Comparison of ENCODE assay signal across 7 cellular contexts in genomic region chr1:120640261-120641013, GRCh38.
DNase-seq lines count a peak whose midpoint lies in the region; ATAC-seq, FAIRE-seq and TF ChIP-seq lines count a peak whose summit lies in the region.
"Not testable (repeated sequence)": the region's sequence is repeated elsewhere in the genome, so short reads cannot be mapped to it uniquely, and the experiment has no call there.

No MANE protein-coding gene starts in this region.

- BruUV-seq in IMR-90 (replicated peaks; lab: Mats Ljungman, UMichigan); GM12878 (replicated peaks; lab: Mats Ljungman, UMichigan): not testable (repeated sequence)

- RAD21 ChIA-PET in GM12878 (lab: Charles Lee; ENCODE audit: unreplicated experiment): not testable (repeated sequence)

- H3K27ac ChIP-seq in IMR-90 (ENCODE audit: insufficient read depth, low read length); GM12878 (ENCODE audit: control insufficient read depth, insufficient read depth): not testable (repeated sequence)

- H3K4me2 ChIP-seq in IMR-90 (ENCODE audit: low read depth, low read length); GM12878 (ENCODE audit: control insufficient read depth, insufficient read depth): not testable (repeated sequence)

- H2BK5ac ChIP-seq in IMR-90 (ENCODE audit: low read depth, low read length, poor library complexity, severe bottlenecking): not testable (repeated sequence)

- not testable (repeated sequence) for H3K4me3 ChIP-seq in IMR-90 (ENCODE audit: insufficient read depth, low read depth, low read length); GM12878

- TF ChIP-seq EP300 in GM12878 (IDR thresholded peaks at IDR 0.05; ENCODE audit: borderline replicate concordance in 1 of 2, control insufficient read depth in 1 of 2, low read depth in 2 of 2, low read length in 2 of 2): not testable (repeated sequence)

- not testable (repeated sequence) for H3K56ac ChIP-seq in IMR-90 (ENCODE audit: extremely low read depth, insufficient read depth, low read length)

- ATAC-seq in IMR-90 (ENCODE audit: low read depth) (peak; percentile 60), activated B cell treated with CpG ODN at 0.5 μM for 24 hours (ENCODE audit: low read depth) (peak; percentile 28), GM12878 (peak; percentile 41; the same call in 2 of the 3 replicates), Right ventricle myocardium superior (ENCODE audit: poor library complexity) (peak; percentile 43), left cardiac atrium (peak; percentile 24 to 65), memory B cell (ENCODE audit: low read depth) (peak; percentile 50)
- peak; percentile 32 for ATAC-seq in stimulated activated naive CD8-positive, alpha-beta T cell treated with anti-CD3 and anti-CD28 coated beads, Interleukin-15, Interleukin-2, amounts not matched to agents 100 U/mL and 50 U/mL, for 24 hours

- SMC1A ChIA-PET in GM12878 (lab: Charles Lee; ENCODE audit: uncharacterized antibody, unreplicated experiment): not testable (repeated sequence)

- not testable (repeated sequence) for H3K9me1 ChIP-seq in IMR-90 (ENCODE audit: insufficient read depth, low read length)

- FAIRE-seq in GM12878 (lab: Jason Lieb, UNC): not testable (repeated sequence)

- H3K79me2 ChIP-seq in GM12878 (ENCODE audit: control insufficient read depth, insufficient read depth, low read length): not testable (repeated sequence)

- H3K27ac Mint-ChIP-seq in activated B cell treated with CpG ODN at 0.5 μM for 24 hours, memory B cell: not testable (repeated sequence)

- TF ChIP-seq RAD21 in IMR-90 (IDR thresholded peaks at IDR 0.05; ENCODE audit: low read length); GM12878 (IDR thresholded peaks at IDR 0.05; ENCODE audit: insufficient read depth, low read depth, low read length): not testable (repeated sequence)

- in situ Hi-C loops in IMR-90 (cut with MboI; ENCODE audit: low sequenced_read_pairs); GM12878 (cut with MboI): not testable (repeated sequence)

- H2BK20ac ChIP-seq in IMR-90 (ENCODE audit: low read depth, low read length): not testable (repeated sequence)

- not testable (repeated sequence) for DNase-seq in IMR-90; activated B cell treated with CpG ODN at 0.5 μM for 24 hours; GM12878 (ENCODE audit: low read depth, low spot score); Right ventricle myocardium superior; left cardiac atrium; memory B cell (ENCODE audit: low spot score in 2 of 2); stimulated activated naive CD8-positive, alpha-beta T cell treated with anti-CD3 and anti-CD28 coated beads, Interleukin-15, Interleukin-2, amounts not matched to agents 100 U/mL and 50 U/mL, for 24 hours

- H3K36me3 ChIP-seq in IMR-90 (ENCODE audit: control insufficient read depth, insufficient read depth, low read length); GM12878 (ENCODE audit: control insufficient read depth in 2 of 2, insufficient read depth in 2 of 2, low read length in 1 of 2): not testable (repeated sequence)

- not testable (repeated sequence) for H3K4ac ChIP-seq in IMR-90 (ENCODE audit: low read depth, low read length)

- CTCF ChIA-PET in IMR-90 (lab: Yijun Ruan, JAX); activated B cell treated with CpG ODN at 0.5 μM for 24 hours (lab: Charles Lee); GM12878 (lab: Yijun Ruan, JAX): not testable (repeated sequence)

- H3K27me3 Mint-ChIP-seq in activated B cell treated with CpG ODN at 0.5 μM for 24 hours, memory B cell: not testable (repeated sequence)

- H2AFZ ChIP-seq in IMR-90 (replicated peaks; ENCODE audit: low read length, poor library complexity); GM12878 (ENCODE audit: control insufficient read depth, low read depth, low read length): not testable (repeated sequence)

- not testable (repeated sequence) for H3K9me3 ChIP-seq in IMR-90 (ENCODE audit: control insufficient read depth, insufficient read depth, low read length); GM12878 (replicated peaks; ENCODE audit: control insufficient read depth, insufficient read depth, low read length)

- H3K4me1 Mint-ChIP-seq in activated B cell treated with CpG ODN at 0.5 μM for 24 hours, memory B cell: not testable (repeated sequence)

- not testable (repeated sequence) for H3K4me3 Mint-ChIP-seq in activated B cell treated with CpG ODN at 0.5 μM for 24 hours, memory B cell

- H2BK120ac ChIP-seq in IMR-90 (ENCODE audit: low read depth, low read length): not testable (repeated sequence)

- WGBS in IMR-90 (ENCODE audit: extremely low coverage in 2 of 2, insufficient read length in 1 of 2), 2 experiments: no CpG with 5 or more reads among the region's 4 CpGs
- WGBS in GM12878 (ENCODE audit: insufficient coverage, insufficient replicate concordance, low lambda C conversion rate, missing lambda C conversion rate): no CpG with 5 or more reads among the region's 4 CpGs

- not testable (repeated sequence) for H3K18ac ChIP-seq in IMR-90 (ENCODE audit: low read depth, low read length)

- H3K23ac ChIP-seq in IMR-90 (ENCODE audit: low read depth, low read length): not testable (repeated sequence)

- not testable (repeated sequence) for H3K27me3 ChIP-seq in IMR-90 (ENCODE audit: control insufficient read depth, insufficient read depth, low read length); GM12878 (replicated peaks in 1 of 2; ENCODE audit: control insufficient read depth in 2 of 2, insufficient read depth in 2 of 2, low read length in 1 of 2)

- H3K36me3 Mint-ChIP-seq in activated B cell treated with CpG ODN at 0.5 μM for 24 hours (ENCODE audit: low read depth); memory B cell: not testable (repeated sequence)

- H4K91ac ChIP-seq in IMR-90 (ENCODE audit: insufficient read depth, low read depth, low read length): not testable (repeated sequence)

- not testable (repeated sequence) for H3K79me1 ChIP-seq in IMR-90 (ENCODE audit: low read depth in 1 of 2, low read length in 2 of 2)

- TF ChIP-seq POLR2A in IMR-90 (IDR thresholded peaks at IDR 0.05; ENCODE audit: low read depth, low read length); GM12878 (IDR thresholded peaks at IDR 0.05; ENCODE audit: low read depth, low read length): not testable (repeated sequence)

- H2AK9ac ChIP-seq in IMR-90 (replicated peaks; ENCODE audit: low read depth, low read length, poor library complexity): not testable (repeated sequence)

- intact Hi-C loops in IMR-90 (cut with micrococcal nuclease); activated B cell treated with CpG ODN at 0.5 μM for 24 hours (cut with micrococcal nuclease); GM12878 (cut with micrococcal nuclease; ENCODE audit: unreplicated experiment); Right ventricle myocardium superior (cut with DNase I); left cardiac atrium (cut with DNase I): not testable (repeated sequence)

- H4K5ac ChIP-seq in IMR-90 (ENCODE audit: low read depth, low read length): not testable (repeated sequence)

- not testable (repeated sequence) for H4K20me1 ChIP-seq in IMR-90 (ENCODE audit: insufficient read depth, low read length); GM12878 (ENCODE audit: control insufficient read depth, insufficient read depth)

- H3K14ac ChIP-seq in IMR-90 (replicated peaks; ENCODE audit: low read depth, low read length): not testable (repeated sequence)

- not testable (repeated sequence) for H4K8ac ChIP-seq in IMR-90 (ENCODE audit: low read depth in 2 of 2, low read length in 2 of 2)

- TF ChIP-seq CTCF in IMR-90 (conservative IDR thresholded peaks at IDR 0.05; ENCODE audit: low read depth, low read length); activated B cell treated with CpG ODN at 0.5 μM for 24 hours (IDR thresholded peaks at IDR 0.05); GM12878 (IDR thresholded peaks at IDR 0.05 in 2 of 3, conservative IDR thresholded peaks at IDR 0.05 in 1 of 3; ENCODE audit: control insufficient read depth in 2 of 3, extremely low read depth in 1 of 3, insufficient read depth in 1 of 3, low read depth in 3 of 3, low read length in 3 of 3): not testable (repeated sequence)

- dilution Hi-C loops in IMR-90 (cut with HindIII; ENCODE audit: low sequenced_read_pairs, unreplicated experiment): not testable (repeated sequence)

- H2AK5ac ChIP-seq in IMR-90 (ENCODE audit: low read depth, low read length): not testable (repeated sequence)

- H3K9me3 Mint-ChIP-seq in activated B cell treated with CpG ODN at 0.5 μM for 24 hours, memory B cell: not testable (repeated sequence)

- POLR2A ChIA-PET in IMR-90 (lab: Charles Lee; ENCODE audit: unreplicated experiment); activated B cell treated with CpG ODN at 0.5 μM for 24 hours (lab: Charles Lee); GM12878 (lab: Charles Lee): not testable (repeated sequence)

- H3K4me1 ChIP-seq in IMR-90 (ENCODE audit: control insufficient read depth, insufficient read depth, low read length); GM12878 (ENCODE audit: control insufficient read depth, insufficient read depth, low read length): not testable (repeated sequence)

- H2BK15ac ChIP-seq in IMR-90 (ENCODE audit: low read depth, low read length): not testable (repeated sequence)

- H3K9ac ChIP-seq in IMR-90 (ENCODE audit: low read depth, low read length); GM12878 (ENCODE audit: control insufficient read depth, insufficient read depth, low read length): not testable (repeated sequence)
